In genomic region chr3:76824658-76825310, GRCh38 we compare ENCODE assay signal across 1 cellular context.
TF ChIP-seq lines count a peak whose summit lies in the region.

No MANE protein-coding gene starts in this region.

TF ChIP-seq in GM23338, 12 proteins besides CTCF, POLR2A, EP300 and RAD21 (continued from another document):
- TF ChIP-seq POLR2AphosphoS5 (IDR thresholded peaks at IDR 0.05; ENCODE audit: low read depth) (no peak), ZNF114 (CRISPR knock-in tag; IDR thresholded peaks at IDR 0.05) (no peak), NANOG (IDR thresholded peaks at IDR 0.05; ENCODE audit: borderline replicate concordance) (no peak), ZNF462 (CRISPR knock-in tag; IDR thresholded peaks at IDR 0.05) (no peak)
